In the genomic region with DNA sequence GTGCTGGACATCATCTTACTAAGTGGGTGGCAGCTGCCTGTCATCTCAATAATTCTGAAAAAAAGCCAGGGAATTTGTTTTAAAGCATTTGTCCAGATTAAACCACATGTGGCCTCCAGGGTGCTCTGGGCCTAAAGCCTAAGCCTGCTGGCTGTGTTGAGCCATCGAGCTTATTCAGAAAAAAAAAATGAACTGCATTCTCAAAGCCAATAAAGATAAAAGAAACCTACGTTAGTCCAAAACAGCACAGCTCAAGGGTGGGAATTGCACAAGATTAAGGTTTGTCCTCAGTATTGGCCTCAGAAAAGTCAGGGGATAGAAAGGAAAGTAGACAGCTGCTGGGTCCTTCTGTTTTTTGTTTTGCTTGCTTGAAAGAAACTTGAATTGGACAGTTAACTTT, we compare ENCODE assay signal across 12 cellular contexts. TPM values are rescaled to one million over a fixed set of nuclear protein-coding genes. Genes with fewer than 3 reads are reported as not detected.
DNase-seq lines count a peak whose midpoint lies in the region; ATAC-seq and TF ChIP-seq lines count a peak whose summit lies in the region.
"Had no signal": no experiment of that assay in that cellular context is flagged by ENCODE, and none has a peak within 500 bp of the region (broad histone marks: within the 10 kb centered on the region; RNA-seq: fewer than 3 reads in every experiment).

No MANE protein-coding gene starts in this region.

- no peaks in the 10 kb centered on the region for H3K79me2 ChIP-seq in mammary epithelial cell (ENCODE audit: insufficient read depth, low read length)

- intact Hi-C loops in mammary epithelial cell (cut with micrococcal nuclease) (no loop called here), left colon (cut with DNase I, micrococcal nuclease) (no loop called here), CD14-positive monocyte (cut with micrococcal nuclease) (no loop called here)

- 30% methylated on average over 2 of the region's 2 CpGs for WGBS in mammary epithelial cell (ENCODE audit: low coverage, missing lambda C conversion rate)

- peak overlapping the region; percentile 50 for H2AFZ ChIP-seq in mammary epithelial cell (ENCODE audit: low read depth, low read length)

- H3K36me3 Mint-ChIP-seq in endothelial cell (ENCODE audit: low read depth, unreplicated experiment) (no peaks in the 10 kb centered on the region), CD14-positive monocyte (no peaks in the 10 kb centered on the region)

- H3K9ac ChIP-seq in mammary epithelial cell (ENCODE audit: insufficient read depth, low read length), result no peak overlapping the region
- peak overlapping the region; percentile 4 for H3K9ac ChIP-seq in skeletal muscle satellite cell (ENCODE audit: low read depth, low read length)

- in situ Hi-C loops in mammary epithelial cell (cut with MboI; ENCODE audit: low sequenced_read_pairs in 2 of 2), result loop anchor here in 1 of 2 donors (25.0 kb wide), 1 partner anchor 263 kb away; the partner anchor contains the start of gene ARHGAP21

- H3K4me3 Mint-ChIP-seq in endothelial cell (ENCODE audit: unreplicated experiment), result no peak overlapping the region
- no peak overlapping the region for H3K4me3 Mint-ChIP-seq in CD14-positive monocyte
- H3K4me3 Mint-ChIP-seq: activated CD4-positive, alpha-beta memory T cell treated with anti-CD3 and anti-CD28 coated beads, Interleukin-2, amount 10 ng/mL, durations not matched to agents 7 days and 5 days had no signal

- CTCF ChIA-PET in mammary epithelial cell (lab: Charles Lee; ENCODE audit: low non-redundant PET), result no interaction called here

- no peaks in the 10 kb centered on the region for H3K36me3 ChIP-seq in mammary epithelial cell (ENCODE audit: insufficient read depth, low read length)
- no peaks in the 10 kb centered on the region for H3K36me3 ChIP-seq in skeletal muscle satellite cell (ENCODE audit: insufficient read depth, low read length)

- H3K4me1 ChIP-seq in mammary epithelial cell (ENCODE audit: insufficient read depth, low read length), result peaks cover 4% of the 10 kb centered on the region
- H3K4me1 ChIP-seq in skeletal muscle satellite cell (ENCODE audit: control insufficient read depth, insufficient read depth, low read length), result peaks cover 9% of the 10 kb centered on the region

- H3K9me3 ChIP-seq in mammary epithelial cell (replicated peaks; ENCODE audit: insufficient read depth, low read length) (no peaks in the 10 kb centered on the region), skeletal muscle satellite cell (replicated peaks; ENCODE audit: low read length) (no peaks in the 10 kb centered on the region)

- H4K20me1 ChIP-seq in mammary epithelial cell (ENCODE audit: insufficient read depth, low read length), result no peaks in the 10 kb centered on the region

- H3K4me2 ChIP-seq in mammary epithelial cell (ENCODE audit: insufficient read depth, low read depth, low read length), result no peak overlapping the region
- peak overlapping the region; percentile 17 for H3K4me2 ChIP-seq in skeletal muscle satellite cell (ENCODE audit: low read length)

- dilution Hi-C loops in mammary epithelial cell (cut with HindIII; ENCODE audit: low sequenced_read_pairs), result no loop called here

- no peaks in the 10 kb centered on the region for H3K9me3 Mint-ChIP-seq in endothelial cell (ENCODE audit: unreplicated experiment)
- peaks cover 0 to 4% (median 0%) of the 10 kb centered on the region in 7 donors for H3K9me3 Mint-ChIP-seq in CD14-positive monocyte
- H3K9me3 Mint-ChIP-seq: activated CD4-positive, alpha-beta memory T cell treated with anti-CD3 and anti-CD28 coated beads, Interleukin-2, amount 10 ng/mL, durations not matched to agents 7 days and 5 days had no signal

- H3K4me3 ChIP-seq in mammary epithelial cell (replicated peaks in 1 of 3; ENCODE audit: insufficient read depth in 1 of 3, low read depth in 2 of 3, low read length in 3 of 3) (no peak overlapping the region), skeletal muscle satellite cell (ENCODE audit: low read length) (no peak overlapping the region)

- H3K27me3 Mint-ChIP-seq in endothelial cell (ENCODE audit: unreplicated experiment), result peaks cover 1% of the 10 kb centered on the region
- H3K27me3 Mint-ChIP-seq in CD14-positive monocyte (ENCODE audit: low read depth in 3 of 3), result peaks cover 2 to 4% (median 3%) of the 10 kb centered on the region in 3 donors

- ATAC-seq in left colon (peak; percentile 19), HG03159 (IDR thresholded peaks at IDR 0.05; ENCODE audit: unreplicated experiment) (no peak), GM18909 (IDR thresholded peaks at IDR 0.05; ENCODE audit: poor library complexity, unreplicated experiment) (no peak)
- ATAC-seq: activated naive CD4-positive, alpha-beta T cell treated with anti-CD3 and anti-CD28 coated beads, Interleukin-2, amount 50 U/mL, for 72 hours had no signal

- H3K4me1 Mint-ChIP-seq in endothelial cell (ENCODE audit: unreplicated experiment) (no peaks in the 10 kb centered on the region), CD14-positive monocyte (no peaks in the 10 kb centered on the region)

- DNase-seq in H4 (ENCODE audit: low spot score), result peak; percentile 40
- DNase-seq in mammary epithelial cell, result no peak
- no peak for DNase-seq in left colon
- DNase-seq in endothelial cell (ENCODE audit: low spot score), result no peak
- DNase-seq in CD14-positive monocyte (ENCODE audit: low spot score), result no peak
- DNase-seq: activated CD4-positive, alpha-beta memory T cell treated with anti-CD3 and anti-CD28 coated beads, Interleukin-2, amount 10 ng/mL, durations not matched to agents 7 days and 5 days; NCI-H1048 had no signal

- H3K27ac Mint-ChIP-seq in endothelial cell (ENCODE audit: unreplicated experiment) (no peak overlapping the region), CD14-positive monocyte (no peak overlapping the region)
- H3K27ac Mint-ChIP-seq: activated CD4-positive, alpha-beta memory T cell treated with anti-CD3 and anti-CD28 coated beads, Interleukin-2, amount 10 ng/mL, durations not matched to agents 7 days and 5 days; activated naive CD4-positive, alpha-beta T cell treated with anti-CD3 and anti-CD28 coated beads, Interleukin-2, amount 50 U/mL, for 72 hours had no signal

- no peaks in the 10 kb centered on the region for H3K27me3 ChIP-seq in mammary epithelial cell (ENCODE audit: insufficient read depth, low read length)
- H3K27me3 ChIP-seq in skeletal muscle satellite cell (ENCODE audit: control insufficient read depth, insufficient read depth, low read length), result no peaks in the 10 kb centered on the region

- TF ChIP-seq CTCF in mammary epithelial cell (conservative IDR thresholded peaks at IDR 0.05 in 1 of 2, IDR thresholded peaks at IDR 0.05 in 1 of 2; ENCODE audit: extremely low read depth in 1 of 2, insufficient read depth in 1 of 2, low read depth in 1 of 2, low read length in 2 of 2), result no peak
- no peak for TF ChIP-seq CTCF in endothelial cell (IDR thresholded peaks at IDR 0.05; ENCODE audit: unreplicated experiment)
- TF ChIP-seq CTCF in CD14-positive monocyte (IDR thresholded peaks at IDR 0.05), result no peak

- H3K27ac ChIP-seq in mammary epithelial cell (ENCODE audit: insufficient read depth, low read depth, low read length), result no peak overlapping the region

- BruUV-seq in mammary epithelial cell (replicated peaks; lab: Mats Ljungman, UMichigan), result no TSS peak

RNA-seq across cellular contexts. Expression of gene PRTFDC1, which starts 22.6 kb away (rescaled TPM):
- total RNA-seq in H4 (2014; rRNA removed; shearing (Covaris generic)), result 18.3 and 22.8 TPM in 2 replicates
- 1 to 10 TPM in 1 of 2 donors, not detected in 1; 4.2 TPM for total RNA-seq in mammary epithelial cell
- polyA plus RNA-seq in mammary epithelial cell, result 2.3 TPM
- polyA minus RNA-seq in mammary epithelial cell, result 0.83 TPM
- total RNA-seq in left colon, result 1 to 10 TPM; 6.2 to 6.6 TPM
- 4.2 and 8.1 TPM in 2 replicates for total RNA-seq in skeletal muscle satellite cell (2012; rRNA removed)
- total RNA-seq in endothelial cell (ENCODE audit: unreplicated experiment), result 17.5 TPM
- polyA plus RNA-seq in CD14-positive monocyte, result not detected

RNA-seq across cellular contexts. Expression of gene ENKUR, which starts 41.0 kb away (rescaled TPM):
- not detected in 2 replicates for total RNA-seq in H4 (2014; rRNA removed; shearing (Covaris generic))
- total RNA-seq in mammary epithelial cell (under 1 TPM; under 0.01 to 0.24 TPM), left colon (1 to 10 TPM in 1 of 2 donors, under 1 TPM in 1; 0.39 to 1.3 TPM), endothelial cell (ENCODE audit: unreplicated experiment) (not detected)
- polyA plus RNA-seq in mammary epithelial cell (not detected), CD14-positive monocyte (under 1 TPM in 1 of 2 donors, not detected in 1; 0.16 TPM)
- not detected for polyA minus RNA-seq in mammary epithelial cell
- total RNA-seq in skeletal muscle satellite cell (2012; rRNA removed), result under 0.01 TPM in 1 of 2 replicates, not detected in the other
- total RNA-seq: activated CD4-positive, alpha-beta memory T cell treated with anti-CD3 and anti-CD28 coated beads, Interleukin-2, amount 10 ng/mL, durations not matched to agents 7 days and 5 days; ureter had no signal

RNA-seq across cellular contexts. Expression of gene THNSL1, which starts 41.4 kb away (rescaled TPM):
- total RNA-seq in H4 (2014; rRNA removed; shearing (Covaris generic)), result 3.2 and 3.5 TPM in 2 replicates
- 1 to 10 TPM; 2.3 to 3.4 TPM for total RNA-seq in mammary epithelial cell
- 1.3 TPM for polyA plus RNA-seq in mammary epithelial cell
- 2.2 TPM for polyA minus RNA-seq in mammary epithelial cell
- total RNA-seq in left colon, result 1 to 10 TPM; 2.5 to 3.0 TPM
- 3.5 and 4.2 TPM in 2 replicates for total RNA-seq in skeletal muscle satellite cell (2012; rRNA removed)
- total RNA-seq in endothelial cell (ENCODE audit: unreplicated experiment), result 3.6 TPM
- under 1 TPM in 1 of 2 donors, not detected in 1; 0.13 TPM for polyA plus RNA-seq in CD14-positive monocyte
